ENCODE assay signal across 11 cellular contexts in genomic region chr9:98488578-98489312, GRCh38.
DNase-seq lines count a peak whose midpoint lies in the region; TF ChIP-seq lines count a peak whose summit lies in the region.
"Had no signal": no experiment of that assay in that cellular context is flagged by ENCODE, and none has a peak within 500 bp of the region (broad histone marks: within the 10 kb centered on the region; RNA-seq: fewer than 3 reads in every experiment).

No MANE protein-coding gene starts in this region.

- no peaks in the 10 kb centered on the region for H3K27me3 ChIP-seq in adipocyte (replicated peaks; ENCODE audit: control insufficient read depth, insufficient read depth, low read length)

- intact Hi-C loops in head of caudate nucleus (cut with DNase I) = no loop called here

- H3K4me3 ChIP-seq in adipocyte (ENCODE audit: low read length) = no peak overlapping the region
- H3K4me3 ChIP-seq: skin epidermis had no signal

- peaks cover 4% of the 10 kb centered on the region for H3K9me3 ChIP-seq in adipocyte (ENCODE audit: control insufficient read depth, low read length)

- no peaks in the 10 kb centered on the region for H3K36me3 ChIP-seq in adipocyte (ENCODE audit: control insufficient read depth, insufficient read depth, low read length, severe bottlenecking)

- TF ChIP-seq CTCF in GM10266 (IDR thresholded peaks at IDR 0.05; ENCODE audit: control insufficient read depth, insufficient read depth, low read depth, missing control alignments) = no peak

- peak; percentile 94 for DNase-seq in A172 (ENCODE audit: low spot score)
- DNase-seq in HK-2 (ENCODE audit: unreplicated experiment) = peak; percentile 66
- DNase-seq in adipocyte (ENCODE audit: low read depth) = peak; percentile 86
- DNase-seq in iris pigment epithelial cell (ENCODE audit: low read depth) = peak; percentile 98
- DNase-seq in head of caudate nucleus = no peak
- no peak for DNase-seq in GM10266 (ENCODE audit: extremely low spot score)
- no peak for DNase-seq in stimulated activated CD4-positive, alpha-beta T cell treated with anti-CD3 and anti-CD28 coated beads, Interleukin-2, amount 100 ng/mL, for 48 hours
- DNase-seq in activated CD4-positive, alpha-beta T cell treated with anti-CD3 and anti-CD28 coated beads, Interleukin-2, amount 50 U/mL, for 1 hour = no peak
- DNase-seq: C1 segment of cervical spinal cord, left ventricle myocardium superior had no signal

- H3K9ac ChIP-seq in adipocyte (ENCODE audit: low read length) = peak overlapping the region; percentile 52

- H3K4me1 ChIP-seq in adipocyte (ENCODE audit: control insufficient read depth, insufficient read depth, low read length) = peaks cover 35% of the 10 kb centered on the region

Comparison
In these comparisons a context has a peak if more than half of its experiments do, and no peak if none do; other contexts are left out.
1. DNase-seq: peak in A172 (single experiment), HK-2 (single experiment), adipocyte (single experiment) and iris pigment epithelial cell (single experiment); none in head of caudate nucleus (0 of 42), GM10266 (single experiment), stimulated activated CD4-positive, alpha-beta T cell treated with anti-CD3 and anti-CD28 coated beads, Interleukin-2, amount 100 ng/mL, for 48 hours (0 of 2) and activated CD4-positive, alpha-beta T cell treated with anti-CD3 and anti-CD28 coated beads, Interleukin-2, amount 50 U/mL, for 1 hour (single experiment).